ENCODE assay signal across 25 cellular contexts in genomic region chr15:73582961-73583360, GRCh38.
"Had no signal": no experiment of that assay in that cellular context is flagged by ENCODE, and none has a peak within 500 bp of the region (broad histone marks: within the 10 kb centered on the region; RNA-seq: fewer than 3 reads in every experiment).

No MANE protein-coding gene starts in this region.

- H3K27ac ChIP-seq: colonic mucosa, esophagus squamous epithelium, gastroesophageal sphincter, thyroid gland had no signal

- H3K4me3 ChIP-seq: colonic mucosa, dorsolateral prefrontal cortex, esophagus squamous epithelium, gastroesophageal sphincter, sigmoid colon, smooth muscle cell, thyroid gland had no signal

- H3K9me3 Mint-ChIP-seq: activated naive CD4-positive, alpha-beta T cell treated with anti-CD3 and anti-CD28 coated beads for 36 hours; activated naive CD8-positive, alpha-beta T cell treated with anti-CD3 and anti-CD28 coated beads, Interleukin-2, amount 10 ng/mL, durations not matched to agents 7 days and 5 days; effector memory CD8-positive, alpha-beta T cell; mesothelial cell of epicardium; natural killer cell; stimulated activated naive B cell treated with anti-CD40 and anti-IgM and Interleukin-4, amounts not matched to agents 10 μg/mL and 1 μg/mL and 100 μg/mL, for 72 hours had no signal

- DNase-seq: activated CD4-positive, alpha-beta T cell treated with anti-CD3 and anti-CD28 coated beads for 1 hour; activated CD4-positive, alpha-beta T cell treated with anti-CD3 and anti-CD28 coated beads, Interleukin-2, amount 50 U/mL, for 4 hours; activated effector memory CD4-positive, alpha-beta T cell treated with Interleukin-2 at 50 U/mL for 16 hours; activated naive CD4-positive, alpha-beta T cell treated with anti-CD3 and anti-CD28 coated beads for 36 hours; activated naive CD8-positive, alpha-beta T cell treated with anti-CD3 and anti-CD28 coated beads, Interleukin-2, amount 10 ng/mL, durations not matched to agents 7 days and 5 days; amniotic stem cell; colonic mucosa; dorsolateral prefrontal cortex; effector memory CD8-positive, alpha-beta T cell; esophagus squamous epithelium; head of caudate nucleus; hypothalamus; left ventricle myocardium superior; mammary epithelial cell; natural killer cell; retina; sigmoid colon; stimulated activated CD4-positive, alpha-beta T cell treated with anti-CD3 and anti-CD28 coated beads, Interleukin-15, amount 100 ng/mL, for 24 hours; stimulated activated naive B cell treated with anti-CD40 and anti-IgM and Interleukin-4, amounts not matched to agents 10 μg/mL and 1 μg/mL and 100 μg/mL, for 72 hours; substantia nigra; thyroid gland had no signal

- H3K27me3 Mint-ChIP-seq: activated naive CD8-positive, alpha-beta T cell treated with anti-CD3 and anti-CD28 coated beads, Interleukin-2, amount 10 ng/mL, durations not matched to agents 7 days and 5 days; effector memory CD8-positive, alpha-beta T cell; progenitor cell of endocrine pancreas; stimulated activated naive B cell treated with anti-CD40 and anti-IgM and Interleukin-4, amounts not matched to agents 10 μg/mL and 1 μg/mL and 100 μg/mL, for 72 hours had no signal

- H3K9me3 ChIP-seq: colonic mucosa, esophagus squamous epithelium, gastroesophageal sphincter, sigmoid colon, thyroid gland had no signal

- ATAC-seq: effector memory CD8-positive, alpha-beta T cell; gastroesophageal sphincter; left ventricle myocardium superior; natural killer cell; stimulated activated naive B cell treated with anti-CD40 and anti-IgM and Interleukin-4, amounts not matched to agents 10 μg/mL and 1 μg/mL and 100 μg/mL, for 72 hours had no signal

- H3K4me1 Mint-ChIP-seq: stimulated activated naive B cell treated with anti-CD40 and anti-IgM and Interleukin-4, amounts not matched to agents 10 μg/mL and 1 μg/mL and 100 μg/mL, for 72 hours had no signal

- H3K27me3 ChIP-seq: colonic mucosa, dorsolateral prefrontal cortex, esophagus squamous epithelium, gastroesophageal sphincter, sigmoid colon, thyroid gland had no signal

- H3K27ac Mint-ChIP-seq: activated naive CD4-positive, alpha-beta T cell treated with anti-CD3 and anti-CD28 coated beads for 36 hours; activated naive CD8-positive, alpha-beta T cell treated with anti-CD3 and anti-CD28 coated beads, Interleukin-2, amount 10 ng/mL, durations not matched to agents 7 days and 5 days; mesothelial cell of epicardium; progenitor cell of endocrine pancreas; stimulated activated naive B cell treated with anti-CD40 and anti-IgM and Interleukin-4, amounts not matched to agents 10 μg/mL and 1 μg/mL and 100 μg/mL, for 72 hours had no signal

- H3K4me3 Mint-ChIP-seq: activated naive CD4-positive, alpha-beta T cell treated with anti-CD3 and anti-CD28 coated beads for 36 hours; activated naive CD8-positive, alpha-beta T cell treated with anti-CD3 and anti-CD28 coated beads, Interleukin-2, amount 10 ng/mL, durations not matched to agents 7 days and 5 days; effector memory CD8-positive, alpha-beta T cell; mesothelial cell of epicardium; natural killer cell; stimulated activated naive B cell treated with anti-CD40 and anti-IgM and Interleukin-4, amounts not matched to agents 10 μg/mL and 1 μg/mL and 100 μg/mL, for 72 hours had no signal
